Comparison of ENCODE assay signal across 1 cellular context in the genomic region with DNA sequence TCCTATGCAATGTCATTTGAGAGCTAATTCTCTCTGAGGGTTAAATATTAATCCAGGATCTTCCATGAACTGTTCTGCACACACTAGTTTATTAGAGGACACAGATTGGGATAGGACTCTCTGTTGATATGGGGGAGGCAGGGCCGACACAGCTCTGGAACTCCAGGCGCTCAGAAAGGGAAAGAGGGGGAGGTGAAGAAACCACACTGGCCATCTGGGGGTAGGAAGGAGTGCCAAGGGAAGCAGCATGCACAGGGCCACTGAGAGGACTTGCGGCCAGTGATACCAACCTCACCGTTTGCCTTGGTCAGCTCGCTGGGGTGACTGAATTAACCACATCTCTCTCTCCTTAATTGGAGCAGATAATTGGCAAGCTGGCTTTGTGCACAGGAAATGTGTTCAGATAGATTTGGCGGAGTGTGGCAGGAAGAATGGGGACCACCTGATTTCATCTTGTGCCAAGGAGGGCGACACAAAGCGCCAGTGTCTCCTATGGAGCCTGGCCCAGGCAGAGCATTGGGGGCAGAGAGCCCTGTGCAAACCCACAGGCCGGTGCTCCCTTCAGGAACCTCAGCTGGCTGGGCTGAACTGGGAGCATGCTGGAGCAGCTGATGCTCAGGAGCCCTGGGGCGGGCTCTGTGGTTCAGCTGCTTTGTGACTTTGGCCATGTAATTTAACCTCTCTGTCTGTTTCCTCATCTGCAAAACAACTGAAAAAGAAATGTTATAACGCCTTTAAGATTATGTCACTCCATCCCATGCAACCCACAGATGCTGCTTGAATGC.
TF ChIP-seq lines count a peak whose summit lies in the region.

No MANE protein-coding gene starts in this region.

TF ChIP-seq in HepG2, 621 proteins besides CTCF, POLR2A, EP300 and RAD21 (continued from another document):
- TF ChIP-seq, protein P1, sequence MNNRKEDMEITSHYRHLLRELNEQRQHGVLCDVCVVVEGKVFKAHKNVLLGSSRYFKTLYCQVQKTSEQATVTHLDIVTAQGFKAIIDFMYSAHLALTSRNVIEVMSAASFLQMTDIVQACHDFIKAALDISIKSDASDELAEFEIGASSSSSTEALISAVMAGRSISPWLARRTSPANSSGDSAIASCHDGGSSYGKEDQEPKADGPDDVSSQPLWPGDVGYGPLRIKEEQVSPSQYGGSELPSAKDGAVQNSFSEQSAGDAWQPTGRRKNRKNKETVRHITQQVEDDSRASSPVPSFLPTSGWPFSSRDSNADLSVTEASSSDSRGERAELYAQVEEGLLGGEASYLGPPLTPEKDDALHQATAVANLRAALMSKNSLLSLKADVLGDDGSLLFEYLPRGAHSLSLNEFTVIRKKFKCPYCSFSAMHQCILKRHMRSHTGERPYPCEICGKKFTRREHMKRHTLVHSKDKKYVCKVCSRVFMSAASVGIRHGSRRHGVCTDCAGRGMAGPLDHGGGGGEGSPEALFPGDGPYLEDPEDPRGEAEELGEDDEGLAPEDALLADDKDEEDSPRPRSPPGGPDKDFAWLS (CRISPR knock-in tag; IDR thresholded peaks at IDR 0.05; ENCODE audit: borderline replicate concordance): no peak
- TF ChIP-seq MIER2 (CRISPR knock-in tag; IDR thresholded peaks at IDR 0.05): peak; percentile 45; the same call in 1 of the 2 replicates
- no peak for TF ChIP-seq ZNF367 (CRISPR knock-in tag; IDR thresholded peaks at IDR 0.05; ENCODE audit: borderline replicate concordance)
- TF ChIP-seq, protein P2, sequence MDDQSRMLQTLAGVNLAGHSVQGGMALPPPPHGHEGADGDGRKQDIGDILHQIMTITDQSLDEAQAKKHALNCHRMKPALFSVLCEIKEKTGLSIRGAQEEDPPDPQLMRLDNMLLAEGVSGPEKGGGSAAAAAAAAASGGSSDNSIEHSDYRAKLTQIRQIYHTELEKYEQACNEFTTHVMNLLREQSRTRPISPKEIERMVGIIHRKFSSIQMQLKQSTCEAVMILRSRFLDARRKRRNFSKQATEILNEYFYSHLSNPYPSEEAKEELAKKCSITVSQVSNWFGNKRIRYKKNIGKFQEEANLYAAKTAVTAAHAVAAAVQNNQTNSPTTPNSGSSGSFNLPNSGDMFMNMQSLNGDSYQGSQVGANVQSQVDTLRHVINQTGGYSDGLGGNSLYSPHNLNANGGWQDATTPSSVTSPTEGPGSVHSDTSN (CRISPR knock-in tag; IDR thresholded peaks at IDR 0.05; ENCODE audit: borderline replicate concordance): no peak
- no peak for TF ChIP-seq HOXD1 (CRISPR knock-in tag; IDR thresholded peaks at IDR 0.05)
- TF ChIP-seq, protein P3, sequence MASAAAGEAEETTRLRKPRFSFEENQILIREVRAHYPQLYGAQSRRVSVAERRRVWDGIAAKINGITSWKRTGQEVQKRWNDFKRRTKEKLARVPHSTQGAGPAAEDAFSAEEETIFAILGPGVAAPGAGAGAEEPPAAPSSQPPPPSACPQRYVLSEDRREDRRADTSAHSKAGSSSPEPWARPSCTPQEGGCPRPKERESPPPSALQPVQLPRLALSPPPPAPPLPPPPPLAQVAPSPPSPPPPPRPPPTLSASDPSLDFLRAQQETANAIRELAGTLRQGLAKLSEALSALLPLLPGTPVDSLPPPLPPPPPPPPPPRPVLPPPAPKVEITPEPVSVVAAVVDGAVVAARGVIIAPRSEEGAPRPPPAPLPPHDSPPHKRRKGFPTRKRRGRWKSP (CRISPR knock-in tag; IDR thresholded peaks at IDR 0.05): 0 out of 2 replicates have a peak, but pooled peaks have one; percentile 42
- no peak for TF ChIP-seq MAF1 (CRISPR knock-in tag; IDR thresholded peaks at IDR 0.05; ENCODE audit: borderline replicate concordance)
- TF ChIP-seq SOX13 (IDR thresholded peaks at IDR 0.05): peak; percentile 46; the same call in 1 of the 2 replicates
- TF ChIP-seq SOX13 (CRISPR knock-in tag; conservative IDR thresholded peaks at IDR 0.05 in 1 of 2, IDR thresholded peaks at IDR 0.05 in 1 of 2): no peak
- TF ChIP-seq ZNF766 (CRISPR knock-in tag; IDR thresholded peaks at IDR 0.05; ENCODE audit: borderline replicate concordance): no peak
- TF ChIP-seq MXI1 (IDR thresholded peaks at IDR 0.05; ENCODE audit: borderline replicate concordance, low read depth, low read length): no peak
- TF ChIP-seq RELA (CRISPR knock-in tag; IDR thresholded peaks at IDR 0.05): no peak
- TF ChIP-seq ZNF891 (CRISPR knock-in tag; IDR thresholded peaks at IDR 0.05): peak; percentile 73; the same call in 1 of the 2 replicates
- no peak for TF ChIP-seq RFX5 (IDR thresholded peaks at IDR 0.05; ENCODE audit: low read depth, low read length)
- TF ChIP-seq, protein P4, sequence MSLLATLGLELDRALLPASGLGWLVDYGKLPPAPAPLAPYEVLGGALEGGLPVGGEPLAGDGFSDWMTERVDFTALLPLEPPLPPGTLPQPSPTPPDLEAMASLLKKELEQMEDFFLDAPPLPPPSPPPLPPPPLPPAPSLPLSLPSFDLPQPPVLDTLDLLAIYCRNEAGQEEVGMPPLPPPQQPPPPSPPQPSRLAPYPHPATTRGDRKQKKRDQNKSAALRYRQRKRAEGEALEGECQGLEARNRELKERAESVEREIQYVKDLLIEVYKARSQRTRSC (CRISPR knock-in tag; IDR thresholded peaks at IDR 0.05; ENCODE audit: low read depth): no peak
- TF ChIP-seq ETV6 (CRISPR knock-in tag; conservative IDR thresholded peaks at IDR 0.05): no peak
- no peak for TF ChIP-seq SMAD9 (CRISPR knock-in tag; IDR thresholded peaks at IDR 0.05)
- TF ChIP-seq TBX2 (CRISPR knock-in tag; IDR thresholded peaks at IDR 0.05; ENCODE audit: borderline replicate concordance): peak; percentile 70; the same call in 1 of the 2 replicates
- TF ChIP-seq ZMYM2 (CRISPR knock-in tag; IDR thresholded peaks at IDR 0.05): no peak
- no peak for TF ChIP-seq U2AF1 (optimal IDR thresholded peaks at IDR 0.05; ENCODE audit: low read depth, low read length)
- TF ChIP-seq ZNF670 (CRISPR knock-in tag; IDR thresholded peaks at IDR 0.05; ENCODE audit: borderline replicate concordance): no peak
- peak; percentile 84; the same call in 1 of the 2 replicates for TF ChIP-seq ZNF205 (CRISPR knock-in tag; IDR thresholded peaks at IDR 0.05)
- no peak for TF ChIP-seq ADNP (CRISPR knock-in tag; IDR thresholded peaks at IDR 0.05)
- TF ChIP-seq, protein P5, sequence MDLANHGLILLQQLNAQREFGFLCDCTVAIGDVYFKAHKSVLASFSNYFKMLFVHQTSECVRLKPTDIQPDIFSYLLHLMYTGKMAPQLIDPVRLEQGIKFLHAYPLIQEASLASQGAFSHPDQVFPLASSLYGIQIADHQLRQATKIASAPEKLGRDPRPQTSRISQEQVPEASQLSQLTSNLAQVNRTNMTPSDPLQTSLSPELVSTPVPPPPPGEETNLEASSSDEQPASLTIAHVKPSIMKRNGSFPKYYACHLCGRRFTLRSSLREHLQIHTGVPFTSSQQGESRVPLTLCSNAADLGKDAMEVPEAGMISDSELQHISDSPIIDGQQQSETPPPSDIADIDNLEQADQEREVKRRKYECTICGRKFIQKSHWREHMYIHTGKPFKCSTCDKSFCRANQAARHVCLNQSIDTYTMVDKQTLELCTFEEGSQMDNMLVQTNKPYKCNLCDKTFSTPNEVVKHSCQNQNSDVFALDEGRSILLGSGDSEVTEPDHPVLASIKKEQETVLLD (CRISPR knock-in tag; IDR thresholded peaks at IDR 0.05; ENCODE audit: low read depth): no peak
- TF ChIP-seq CHCHD3 (CRISPR knock-in tag; IDR thresholded peaks at IDR 0.05): no peak
- peak; percentile 14; the same call in 1 of the 2 replicates for TF ChIP-seq ZNF331 (CRISPR knock-in tag; IDR thresholded peaks at IDR 0.05)
- TF ChIP-seq ARNTL (CRISPR knock-in tag; IDR thresholded peaks at IDR 0.05): no peak
- TF ChIP-seq NAIF1 (CRISPR knock-in tag; IDR thresholded peaks at IDR 0.05; ENCODE audit: borderline replicate concordance): no peak
- no peak for TF ChIP-seq SALL2 (CRISPR knock-in tag; IDR thresholded peaks at IDR 0.05)
- TF ChIP-seq ZNF562 (CRISPR knock-in tag; IDR thresholded peaks at IDR 0.05; ENCODE audit: borderline replicate concordance): no peak
- TF ChIP-seq MAFG (CRISPR knock-in tag; IDR thresholded peaks at IDR 0.05): no peak
- no peak for TF ChIP-seq NR2F2 (IDR thresholded peaks at IDR 0.05; ENCODE audit: borderline replicate concordance, low read depth)
- TF ChIP-seq ZNF296 (CRISPR knock-in tag; conservative IDR thresholded peaks at IDR 0.05): no peak
- peak; percentile 71; the same call in 1 of the 2 replicates for TF ChIP-seq ZSCAN31 (CRISPR knock-in tag; IDR thresholded peaks at IDR 0.05; ENCODE audit: low read depth)
- TF ChIP-seq TBL1XR1 (IDR thresholded peaks at IDR 0.05; ENCODE audit: borderline replicate concordance, low read length, partially characterized antibody): peak; percentile 27
- no peak for TF ChIP-seq ZIK1 (CRISPR knock-in tag; IDR thresholded peaks at IDR 0.05; ENCODE audit: borderline replicate concordance, low read depth)
- TF ChIP-seq GATAD2A (CRISPR knock-in tag; IDR thresholded peaks at IDR 0.05): no peak
- no peak; the same call in 1 of the 2 replicates for TF ChIP-seq SSRP1 (CRISPR knock-in tag; IDR thresholded peaks at IDR 0.05)
- no peak for TF ChIP-seq ZNF101 (CRISPR knock-in tag; IDR thresholded peaks at IDR 0.05; ENCODE audit: borderline replicate concordance, low read depth)
- no peak; the same call in 1 of the 2 replicates for TF ChIP-seq TARDBP (CRISPR knock-in tag; IDR thresholded peaks at IDR 0.05)
- TF ChIP-seq SKI (IDR thresholded peaks at IDR 0.05; ENCODE audit: partially characterized antibody): no peak
- TF ChIP-seq NPAS2 (CRISPR knock-in tag; IDR thresholded peaks at IDR 0.05; ENCODE audit: borderline replicate concordance): no peak
- TF ChIP-seq NFE2L1 (CRISPR knock-in tag; IDR thresholded peaks at IDR 0.05; ENCODE audit: borderline replicate concordance): no peak
- no peak for TF ChIP-seq ZNF326 (CRISPR knock-in tag; IDR thresholded peaks at IDR 0.05; ENCODE audit: borderline replicate concordance)
- TF ChIP-seq ZBTB8A (CRISPR knock-in tag; IDR thresholded peaks at IDR 0.05; ENCODE audit: borderline replicate concordance, low read depth): no peak
- TF ChIP-seq NKX3-1 (CRISPR knock-in tag; IDR thresholded peaks at IDR 0.05): no peak
- TF ChIP-seq, protein P6, sequence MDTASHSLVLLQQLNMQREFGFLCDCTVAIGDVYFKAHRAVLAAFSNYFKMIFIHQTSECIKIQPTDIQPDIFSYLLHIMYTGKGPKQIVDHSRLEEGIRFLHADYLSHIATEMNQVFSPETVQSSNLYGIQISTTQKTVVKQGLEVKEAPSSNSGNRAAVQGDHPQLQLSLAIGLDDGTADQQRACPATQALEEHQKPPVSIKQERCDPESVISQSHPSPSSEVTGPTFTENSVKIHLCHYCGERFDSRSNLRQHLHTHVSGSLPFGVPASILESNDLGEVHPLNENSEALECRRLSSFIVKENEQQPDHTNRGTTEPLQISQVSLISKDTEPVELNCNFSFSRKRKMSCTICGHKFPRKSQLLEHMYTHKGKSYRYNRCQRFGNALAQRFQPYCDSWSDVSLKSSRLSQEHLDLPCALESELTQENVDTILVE (CRISPR knock-in tag; IDR thresholded peaks at IDR 0.05): 0 out of 2 replicates have a peak, but pooled peaks have one; percentile 10
- TF ChIP-seq, protein P7, sequence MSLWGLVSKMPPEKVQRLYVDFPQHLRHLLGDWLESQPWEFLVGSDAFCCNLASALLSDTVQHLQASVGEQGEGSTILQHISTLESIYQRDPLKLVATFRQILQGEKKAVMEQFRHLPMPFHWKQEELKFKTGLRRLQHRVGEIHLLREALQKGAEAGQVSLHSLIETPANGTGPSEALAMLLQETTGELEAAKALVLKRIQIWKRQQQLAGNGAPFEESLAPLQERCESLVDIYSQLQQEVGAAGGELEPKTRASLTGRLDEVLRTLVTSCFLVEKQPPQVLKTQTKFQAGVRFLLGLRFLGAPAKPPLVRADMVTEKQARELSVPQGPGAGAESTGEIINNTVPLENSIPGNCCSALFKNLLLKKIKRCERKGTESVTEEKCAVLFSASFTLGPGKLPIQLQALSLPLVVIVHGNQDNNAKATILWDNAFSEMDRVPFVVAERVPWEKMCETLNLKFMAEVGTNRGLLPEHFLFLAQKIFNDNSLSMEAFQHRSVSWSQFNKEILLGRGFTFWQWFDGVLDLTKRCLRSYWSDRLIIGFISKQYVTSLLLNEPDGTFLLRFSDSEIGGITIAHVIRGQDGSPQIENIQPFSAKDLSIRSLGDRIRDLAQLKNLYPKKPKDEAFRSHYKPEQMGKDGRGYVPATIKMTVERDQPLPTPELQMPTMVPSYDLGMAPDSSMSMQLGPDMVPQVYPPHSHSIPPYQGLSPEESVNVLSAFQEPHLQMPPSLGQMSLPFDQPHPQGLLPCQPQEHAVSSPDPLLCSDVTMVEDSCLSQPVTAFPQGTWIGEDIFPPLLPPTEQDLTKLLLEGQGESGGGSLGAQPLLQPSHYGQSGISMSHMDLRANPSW (CRISPR knock-in tag; IDR thresholded peaks at IDR 0.05; ENCODE audit: borderline replicate concordance): 0 out of 2 replicates have a peak, but pooled peaks have one; percentile 38
- TF ChIP-seq ZNF484 (CRISPR knock-in tag; IDR thresholded peaks at IDR 0.05; ENCODE audit: borderline replicate concordance, low read depth): no peak
- no peak for TF ChIP-seq NBN (conservative IDR thresholded peaks at IDR 0.05)
TF ChIP-seq in HepG2: peak in this region for 137.
